Comparison of ENCODE assay signal across 8 cellular contexts in genomic region chr11:116879789-116880402, GRCh38. TPM values are rescaled to one million over a fixed set of nuclear protein-coding genes. Genes with fewer than 3 reads are reported as not detected.
A peak's percentile ranks its signal among the peaks of the same experiment; 100 is the strongest.
DNase-seq lines count a peak whose midpoint lies in the region; ATAC-seq and TF ChIP-seq lines count a peak whose summit lies in the region.

No MANE protein-coding gene starts in this region.

- H3K4me3 ChIP-seq in AG10803 (ENCODE audit: low read length), result no peak overlapping the region
- H3K4me3 ChIP-seq in fibroblast of lung (replicated peaks in 1 of 4; ENCODE audit: control extremely low read depth in 1 of 4, insufficient read depth in 1 of 4, low read depth in 3 of 4, low read length in 4 of 4), result no peak overlapping the region

- H4K20me1 ChIP-seq in fibroblast of lung (ENCODE audit: control insufficient read depth, extremely low read depth, insufficient read depth, low read length), result no peaks in the 10 kb centered on the region

- no peak overlapping the region for H3K9ac ChIP-seq in fibroblast of lung (ENCODE audit: insufficient read depth, low read length)

- H3K27ac ChIP-seq in fibroblast of lung (ENCODE audit: insufficient read depth, low read length), result no peak overlapping the region

- H3K27me3 ChIP-seq in fibroblast of lung (ENCODE audit: control insufficient read depth, insufficient read depth, low read length), result no peaks in the 10 kb centered on the region

- H3K27me3 Mint-ChIP-seq in T-helper 17 cell (no peaks in the 10 kb centered on the region), nephron progenitor cell (ENCODE audit: low read depth, poor library complexity) (peaks cover 5% of the 10 kb centered on the region)

- no peak overlapping the region for H2AFZ ChIP-seq in fibroblast of lung (ENCODE audit: low read length)

- ATAC-seq in T-helper 17 cell, result peak; percentile 85
- no peak for ATAC-seq in GM18861 (IDR thresholded peaks at IDR 0.05; ENCODE audit: unreplicated experiment)
- no peak for ATAC-seq in GM21717 (IDR thresholded peaks at IDR 0.05; ENCODE audit: unreplicated experiment)

- H3K4me3 Mint-ChIP-seq in T-helper 17 cell (no peak overlapping the region), nephron progenitor cell (no peak overlapping the region)

- peaks cover 5% of the 10 kb centered on the region for H3K4me1 ChIP-seq in fibroblast of lung (ENCODE audit: control insufficient read depth, extremely low read depth, insufficient read depth, low read length)

- peak; percentile 92 for TF ChIP-seq CTCF in AG10803 (conservative IDR thresholded peaks at IDR 0.05; ENCODE audit: low read length)
- TF ChIP-seq CTCF in GM12873 (IDR thresholded peaks at IDR 0.05; ENCODE audit: insufficient read depth, low read depth, low read length, missing control alignments), result peak; percentile 77
- TF ChIP-seq CTCF in fibroblast of lung (conservative IDR thresholded peaks at IDR 0.05 in 1 of 2, IDR thresholded peaks at IDR 0.05 in 1 of 2; ENCODE audit: low read depth in 1 of 2, low read length in 2 of 2), result peak; percentile 74 to 78
- peak; percentile 62 for TF ChIP-seq CTCF in nephron progenitor cell (IDR thresholded peaks at IDR 0.05)

- peak overlapping the region; percentile 15 for H3K4me2 ChIP-seq in fibroblast of lung (ENCODE audit: extremely low read depth, insufficient read depth, low read length)

- H3K9me3 ChIP-seq in T-helper 17 cell (ENCODE audit: control insufficient read depth, low read length, poor library complexity, severe bottlenecking) (no peaks in the 10 kb centered on the region), fibroblast of lung (ENCODE audit: control insufficient read depth, insufficient read depth, low read depth, low read length) (no peaks in the 10 kb centered on the region)

- H3K36me3 Mint-ChIP-seq in T-helper 17 cell (ENCODE audit: low read depth) (no peaks in the 10 kb centered on the region), nephron progenitor cell (ENCODE audit: low read depth) (peaks cover 15% of the 10 kb centered on the region)

- H3K27ac Mint-ChIP-seq in T-helper 17 cell (peak overlapping the region; percentile 84), nephron progenitor cell (peak overlapping the region; percentile 52)

- no peaks in the 10 kb centered on the region for H3K9me3 Mint-ChIP-seq in nephron progenitor cell

- no peaks in the 10 kb centered on the region for H3K79me2 ChIP-seq in fibroblast of lung (ENCODE audit: control insufficient read depth, insufficient read depth, low read length)

- peak; percentile 82 for DNase-seq in AG10803 (ENCODE audit: low read depth)
- peak; percentile 8 for DNase-seq in NCI-H1436 treated with DMSO at 0.1 percent for 48 hours (lab: John Stamatoyannopoulos, UW)
- no peak for DNase-seq in T-helper 17 cell
- DNase-seq in fibroblast of lung (ENCODE audit: low read depth in 2 of 2), result peak; percentile 68 to 90
- DNase-seq in nephron progenitor cell, result peak; percentile 10

- peaks cover 20% of the 10 kb centered on the region for H3K4me1 Mint-ChIP-seq in T-helper 17 cell
- peaks cover 24% of the 10 kb centered on the region for H3K4me1 Mint-ChIP-seq in nephron progenitor cell

- peaks cover 2% of the 10 kb centered on the region for H3K36me3 ChIP-seq in fibroblast of lung (ENCODE audit: control insufficient read depth, insufficient read depth, low read length)

RNA-seq across cellular contexts. Expression of gene APOA1, which starts 42.5 kb away (rescaled TPM):
- 1 to 10 TPM in 1 of 2 donors, not detected in 1; 1.2 TPM for total RNA-seq in T-helper 17 cell
- 0.26 TPM in 1 of 2 replicates, not detected in the other for total RNA-seq in fibroblast of lung
- 0.05 TPM in 1 of 2 replicates, not detected in the other for polyA plus RNA-seq in fibroblast of lung
- polyA plus RNA-seq in fibroblast of lung (2012), result 0.20 and 0.29 TPM in 2 replicates
- polyA minus RNA-seq in fibroblast of lung (ENCODE audit: low replicate concordance), result 0.85 TPM in 1 of 2 replicates, not detected in the other

RNA-seq across cellular contexts. Expression of gene APOC3, which starts 50.2 kb away (rescaled TPM):
- total RNA-seq in T-helper 17 cell (not detected), fibroblast of lung (not detected in 2 replicates)
- not detected in 2 replicates for polyA plus RNA-seq in fibroblast of lung
- not detected in 2 replicates for polyA plus RNA-seq in fibroblast of lung (2012)
- polyA minus RNA-seq in fibroblast of lung (ENCODE audit: low replicate concordance), result not detected in 2 replicates

RNA-seq across cellular contexts. Expression of gene APOA4, which starts 56.8 kb away (rescaled TPM):
- total RNA-seq in T-helper 17 cell, result not detected
- not detected in 2 replicates for total RNA-seq in fibroblast of lung
- polyA plus RNA-seq in fibroblast of lung, result not detected in 2 replicates
- not detected in 2 replicates for polyA plus RNA-seq in fibroblast of lung (2012)
- not detected in 2 replicates for polyA minus RNA-seq in fibroblast of lung (ENCODE audit: low replicate concordance)

Comparison
In these comparisons a context has a peak if more than half of its experiments do, and no peak if none do; other contexts are left out.
1. DNase-seq: peak in AG10803 (single experiment), NCI-H1436 treated with DMSO at 0.1 percent for 48 hours (single experiment), fibroblast of lung (2 of 2) and nephron progenitor cell (single experiment); none in T-helper 17 cell (0 of 3).
2. Peak in every context shown above with its lines, with median percentiles within 50 percentile points of each other: CTCF ChIP-seq.